In the genomic region with DNA sequence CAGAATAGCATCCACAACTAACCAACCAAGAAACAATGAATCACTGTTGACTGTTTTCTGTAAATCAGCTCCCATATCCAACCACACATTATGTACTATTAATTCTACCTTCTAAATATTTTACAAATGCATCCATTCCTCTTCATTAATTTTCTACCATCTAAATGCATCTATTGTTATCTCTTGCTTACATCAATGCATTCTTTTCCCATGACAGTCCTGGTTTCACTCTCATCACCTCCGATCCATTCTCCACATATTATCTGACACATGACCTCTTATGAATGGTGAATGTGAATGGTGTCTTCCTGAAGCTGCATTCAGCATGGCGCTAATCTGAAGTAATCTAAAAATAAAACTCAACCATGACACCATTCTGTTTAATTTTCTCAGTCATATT, we compare ENCODE assay signal across 13 cellular contexts.
"Had no signal": no experiment of that assay in that cellular context is flagged by ENCODE, and none has a peak within 500 bp of the region (broad histone marks: within the 10 kb centered on the region; RNA-seq: fewer than 3 reads in every experiment).

No MANE protein-coding gene starts in this region.

- ATAC-seq: left lobe of liver; psoas muscle; sciatic nerve; stimulated activated naive B cell treated with anti-CD40 and anti-IgM and Interleukin-4, amounts not matched to agents 10 μg/mL and 1 μg/mL and 100 μg/mL, for 72 hours; WTC11 had no signal

- H3K4me1 ChIP-seq: psoas muscle had no signal

- DNase-seq: activated CD4-positive, alpha-beta T cell treated with anti-CD3 and anti-CD28 coated beads for 48 hours; activated naive CD4-positive, alpha-beta T cell treated with anti-CD3 and anti-CD28 coated beads for 36 hours; dermis blood vessel endothelial cell; head of caudate nucleus; nephron progenitor cell; psoas muscle; stimulated activated CD4-positive, alpha-beta T cell treated with anti-CD3 and anti-CD28 coated beads, Interleukin-2, amount 100 ng/mL, for 24 hours; stimulated activated naive B cell treated with anti-CD40 and anti-IgM and Interleukin-4, amounts not matched to agents 10 μg/mL and 1 μg/mL and 100 μg/mL, for 72 hours had no signal

- H3K9me3 ChIP-seq: psoas muscle had no signal

- H3K9me3 Mint-ChIP-seq: activated naive CD4-positive, alpha-beta T cell treated with anti-CD3 and anti-CD28 coated beads for 36 hours; memory B cell; stimulated activated naive B cell treated with anti-CD40 and anti-IgM and Interleukin-4, amounts not matched to agents 10 μg/mL and 1 μg/mL and 100 μg/mL, for 72 hours; T-helper 1 cell treated with Interleukin-12 subunit alpha and Interleukin-12 subunit beta and Interleukin-4 antibody, amounts not matched to agents 30 μg/mL and 1 μg/mL, for 36 hours had no signal

- H3K27ac Mint-ChIP-seq: activated naive CD4-positive, alpha-beta T cell treated with anti-CD3 and anti-CD28 coated beads for 36 hours; memory B cell; nephron progenitor cell; stimulated activated naive B cell treated with anti-CD40 and anti-IgM and Interleukin-4, amounts not matched to agents 10 μg/mL and 1 μg/mL and 100 μg/mL, for 72 hours; T-helper 1 cell treated with Interleukin-12 subunit alpha and Interleukin-12 subunit beta and Interleukin-4 antibody, amounts not matched to agents 30 μg/mL and 1 μg/mL, for 36 hours; WTC11 had no signal

- H3K4me1 Mint-ChIP-seq: memory B cell; nephron progenitor cell; stimulated activated naive B cell treated with anti-CD40 and anti-IgM and Interleukin-4, amounts not matched to agents 10 μg/mL and 1 μg/mL and 100 μg/mL, for 72 hours had no signal

- H3K36me3 Mint-ChIP-seq: memory B cell; stimulated activated naive B cell treated with anti-CD40 and anti-IgM and Interleukin-4, amounts not matched to agents 10 μg/mL and 1 μg/mL and 100 μg/mL, for 72 hours had no signal

- H3K4me3 Mint-ChIP-seq: activated naive CD4-positive, alpha-beta T cell treated with anti-CD3 and anti-CD28 coated beads for 36 hours; memory B cell; nephron progenitor cell; stimulated activated naive B cell treated with anti-CD40 and anti-IgM and Interleukin-4, amounts not matched to agents 10 μg/mL and 1 μg/mL and 100 μg/mL, for 72 hours; T-helper 1 cell treated with Interleukin-12 subunit alpha and Interleukin-12 subunit beta and Interleukin-4 antibody, amounts not matched to agents 30 μg/mL and 1 μg/mL, for 36 hours; WTC11 had no signal

- H3K4me3 ChIP-seq: psoas muscle had no signal

- H3K27ac ChIP-seq: psoas muscle had no signal
